ENCODE assay signal across 20 cellular contexts in genomic region chr12:71397433-71397954, GRCh38. TPM values are rescaled to one million over a fixed set of nuclear protein-coding genes. Genes with fewer than 3 reads are reported as not detected.
DNase-seq lines count a peak whose midpoint lies in the region; ATAC-seq and TF ChIP-seq lines count a peak whose summit lies in the region.
"Had no signal": no experiment of that assay in that cellular context is flagged by ENCODE, and none has a peak within 500 bp of the region (broad histone marks: within the 10 kb centered on the region; RNA-seq: fewer than 3 reads in every experiment).

No MANE protein-coding gene starts in this region.

- H3K9me3 Mint-ChIP-seq in WTC11: no peaks in the 10 kb centered on the region
- H3K9me3 Mint-ChIP-seq: activated naive CD4-positive, alpha-beta T cell treated with anti-CD3 and anti-CD28 coated beads, Interleukin-2, amount 50 U/mL, for 72 hours; CD8-positive, alpha-beta T cell; stimulated activated effector memory CD8-positive, alpha-beta T cell treated with anti-CD3 and anti-CD28 coated beads, Interleukin-12 subunit alpha, Interleukin-12 subunit beta, amount 100 ng/mL, for 72 hours had no signal

- DNase-seq in GM04503 (ENCODE audit: low read depth): peak; percentile 66
- DNase-seq in PC-3: peak; percentile 92
- DNase-seq in fibroblast of peridontal ligament (ENCODE audit: extremely low read depth): peak; percentile 24
- DNase-seq in dorsolateral prefrontal cortex: no peak
- no peak for DNase-seq in WTC11 (ENCODE audit: low spot score)
- no peak for DNase-seq in left lobe of liver (ENCODE audit: low spot score)
- DNase-seq in DMS79 (lab: John Stamatoyannopoulos, UW): no peak
- DNase-seq: activated CD4-positive, alpha-beta T cell treated with anti-CD3 and anti-CD28 coated beads, Interleukin-2, amount 50 U/mL, for 48 hours; activated T-cell treated with anti-CD3 and anti-CD28 coated beads, Interleukin-2, amount 50 U/mL, for 1 hour; CD8-positive, alpha-beta T cell; effector CD8-positive, alpha-beta T cell; IMR-90; left ventricle myocardium superior; NCI-H1048; NCI-H2107; posterior cingulate gyrus; tibial artery had no signal

- ATAC-seq in PC-3 (peak; percentile 75), WTC11 (no peak), left lobe of liver (no peak)
- ATAC-seq: activated naive CD4-positive, alpha-beta T cell treated with anti-CD3 and anti-CD28 coated beads, Interleukin-2, amount 50 U/mL, for 72 hours; CD8-positive, alpha-beta T cell; left ventricle myocardium superior; stimulated activated effector memory CD8-positive, alpha-beta T cell treated with anti-CD3 and anti-CD28 coated beads, Interleukin-12 subunit alpha, Interleukin-12 subunit beta, amount 100 ng/mL, for 72 hours had no signal

- no peaks in the 10 kb centered on the region for H3K27me3 ChIP-seq in PC-3 (ENCODE audit: low read length)
- H3K27me3 ChIP-seq in skeletal muscle satellite cell (ENCODE audit: control insufficient read depth, insufficient read depth, low read length): no peaks in the 10 kb centered on the region
- no peaks in the 10 kb centered on the region for H3K27me3 ChIP-seq in dorsolateral prefrontal cortex
- H3K27me3 ChIP-seq: tibial artery had no signal

- no peak for TF ChIP-seq CTCF in PC-3 (conservative IDR thresholded peaks at IDR 0.05; ENCODE audit: low read depth, low read length)
- TF ChIP-seq CTCF in dorsolateral prefrontal cortex (IDR thresholded peaks at IDR 0.05 in 54 of 56, conservative IDR thresholded peaks at IDR 0.05 in 2 of 56; ENCODE audit: low read depth in 1 of 56, partially characterized antibody in 56 of 56): no peak
- no peak for TF ChIP-seq CTCF in WTC11 (IDR thresholded peaks at IDR 0.05)

- no peak overlapping the region for H3K9ac ChIP-seq in PC-3 (ENCODE audit: low read length)
- H3K9ac ChIP-seq in skeletal muscle satellite cell (ENCODE audit: low read depth, low read length): peak overlapping the region; percentile 46

- intact Hi-C loops in PC-3 (cut with micrococcal nuclease): no loop called here
- intact Hi-C loops in dorsolateral prefrontal cortex (cut with DNase I): no loop called here

- no peaks in the 10 kb centered on the region for H3F3A ChIP-seq in PC-3 (ENCODE audit: low read length, unreplicated experiment)

- H3K4me1 ChIP-seq in PC-3 (ENCODE audit: insufficient read depth, low read length): peaks cover 19% of the 10 kb centered on the region
- H3K4me1 ChIP-seq in skeletal muscle satellite cell (ENCODE audit: control insufficient read depth, insufficient read depth, low read length): peaks cover 11% of the 10 kb centered on the region

- POLR2A ChIA-PET in PC-3 (lab: Charles Lee; ENCODE audit: unreplicated experiment): no interaction called here
- POLR2A ChIA-PET in WTC11 (lab: Charles Lee): no interaction called here

- H3K79me2 ChIP-seq in PC-3 (ENCODE audit: low read length): no peaks in the 10 kb centered on the region

- BruUV-seq in PC-3 (replicated peaks; lab: Mats Ljungman, UMichigan): no TSS peak

- H3K4me3 Mint-ChIP-seq in WTC11: no peak overlapping the region
- H3K4me3 Mint-ChIP-seq: CD8-positive, alpha-beta T cell; stimulated activated effector memory CD8-positive, alpha-beta T cell treated with anti-CD3 and anti-CD28 coated beads, Interleukin-12 subunit alpha, Interleukin-12 subunit beta, amount 100 ng/mL, for 72 hours had no signal

- H3K27ac Mint-ChIP-seq in WTC11: no peak overlapping the region
- H3K27ac Mint-ChIP-seq: activated naive CD4-positive, alpha-beta T cell treated with anti-CD3 and anti-CD28 coated beads, Interleukin-2, amount 50 U/mL, for 72 hours; CD8-positive, alpha-beta T cell; stimulated activated effector memory CD8-positive, alpha-beta T cell treated with anti-CD3 and anti-CD28 coated beads, Interleukin-12 subunit alpha, Interleukin-12 subunit beta, amount 100 ng/mL, for 72 hours had no signal

- H2AFZ ChIP-seq in PC-3 (ENCODE audit: low read length): no peak overlapping the region

- H3K9me2 ChIP-seq in PC-3 (replicated peaks; ENCODE audit: low read length): no peaks in the 10 kb centered on the region

- peak overlapping the region; percentile 59 for H3K4me2 ChIP-seq in PC-3 (ENCODE audit: low read length)
- H3K4me2 ChIP-seq in skeletal muscle satellite cell (ENCODE audit: low read length): peak overlapping the region; percentile 39

- H3K36me3 Mint-ChIP-seq in WTC11: no peaks in the 10 kb centered on the region
- H3K36me3 Mint-ChIP-seq: activated naive CD4-positive, alpha-beta T cell treated with anti-CD3 and anti-CD28 coated beads, Interleukin-2, amount 50 U/mL, for 72 hours; CD8-positive, alpha-beta T cell; stimulated activated effector memory CD8-positive, alpha-beta T cell treated with anti-CD3 and anti-CD28 coated beads, Interleukin-12 subunit alpha, Interleukin-12 subunit beta, amount 100 ng/mL, for 72 hours had no signal

- H3K27ac ChIP-seq in PC-3 (ENCODE audit: low read length) (peak overlapping the region; percentile 58), dorsolateral prefrontal cortex (no peak overlapping the region)
- H3K27ac ChIP-seq: tibial artery had no signal

- H3K36me3 ChIP-seq in PC-3 (ENCODE audit: low read depth, low read length) (no peaks in the 10 kb centered on the region), skeletal muscle satellite cell (ENCODE audit: insufficient read depth, low read length) (no peaks in the 10 kb centered on the region)
- H3K36me3 ChIP-seq: tibial artery had no signal

- H3K4me3 ChIP-seq in PC-3 (ENCODE audit: low read length) (no peak overlapping the region), skeletal muscle satellite cell (ENCODE audit: low read length) (no peak overlapping the region), dorsolateral prefrontal cortex (no peak overlapping the region)
- H3K4me3 ChIP-seq: tibial artery had no signal

- H3K9me3 ChIP-seq in PC-3 (ENCODE audit: low read length) (no peaks in the 10 kb centered on the region), skeletal muscle satellite cell (replicated peaks; ENCODE audit: low read length) (no peaks in the 10 kb centered on the region)
- H3K9me3 ChIP-seq: tibial artery had no signal

- CTCF ChIA-PET in PC-3 (lab: Charles Lee): no interaction called here
- CTCF ChIA-PET in WTC11 (lab: Charles Lee): no interaction called here

- no peaks in the 10 kb centered on the region for H4K20me1 ChIP-seq in PC-3 (ENCODE audit: low read length)

- no peaks in the 10 kb centered on the region; the same call in 1 of the 2 replicates for H3K27me3 Mint-ChIP-seq in WTC11 (ENCODE audit: low read depth)

- H3K4me1 Mint-ChIP-seq in WTC11: peaks cover 6% of the 10 kb centered on the region
- H3K4me1 Mint-ChIP-seq: stimulated activated effector memory CD8-positive, alpha-beta T cell treated with anti-CD3 and anti-CD28 coated beads, Interleukin-12 subunit alpha, Interleukin-12 subunit beta, amount 100 ng/mL, for 72 hours had no signal

TF ChIP-seq in WTC11, 78 proteins besides CTCF, POLR2A, EP300 and RAD21:
- TF ChIP-seq MYBL2 (CRISPR knock-in tag; IDR thresholded peaks at IDR 0.05) (no peak), NFYB (CRISPR knock-in tag; conservative IDR thresholded peaks at IDR 0.05; ENCODE audit: low read depth) (no peak), CREB1 (CRISPR knock-in tag; IDR thresholded peaks at IDR 0.05) (no peak), PRDM15 (CRISPR knock-in tag; IDR thresholded peaks at IDR 0.05) (no peak), JAZF1 (CRISPR knock-in tag; IDR thresholded peaks at IDR 0.05) (no peak), TCF7 (CRISPR knock-in tag; IDR thresholded peaks at IDR 0.05; ENCODE audit: low read depth) (no peak), NR2C2 (CRISPR knock-in tag; IDR thresholded peaks at IDR 0.05) (no peak), ZNF138 (CRISPR knock-in tag; conservative IDR thresholded peaks at IDR 0.05) (no peak)

RNA-seq across cellular contexts. Expression of gene LGR5, which starts 42.1 kb away (rescaled TPM):
- total RNA-seq in PC-3 (2014; rRNA removed) (0.04 and 0.46 TPM in 2 replicates), dorsolateral prefrontal cortex (10 to 100 TPM in 38 of 120 experiments, 1 to 10 TPM in 82; 1.1 to 33.8 (median 7.3) TPM), WTC11 (2021) (0.09 to 0.55 TPM (median 0.17 TPM) in 3 replicates), left lobe of liver (0.13 TPM)
- total RNA-seq in skeletal muscle satellite cell (2012; rRNA removed): not detected in 2 replicates
- total RNA-seq: activated naive CD4-positive, alpha-beta T cell treated with anti-CD3 and anti-CD28 coated beads, Interleukin-2, amount 50 U/mL, for 72 hours; CD8-positive, alpha-beta T cell; IMR-90; left ventricle myocardium superior had no signal

Comparison
In these comparisons a context has a peak if more than half of its experiments do, and no peak if none do; other contexts are left out.
1. DNase-seq: peak in GM04503 (single experiment), PC-3 (single experiment) and fibroblast of peridontal ligament (single experiment); none in dorsolateral prefrontal cortex (0 of 10), WTC11 (single experiment), left lobe of liver (single experiment) and DMS79 (single experiment).